27 cellular contexts compared by ENCODE assay signal in genomic region chr6:134010400-134010799, GRCh38. TPM values are rescaled to one million over a fixed set of nuclear protein-coding genes. Genes with fewer than 3 reads are reported as not detected.
DNase-seq lines count a peak whose midpoint lies in the region; ATAC-seq, FAIRE-seq and TF ChIP-seq lines count a peak whose summit lies in the region.
"Had no signal": no experiment of that assay in that cellular context is flagged by ENCODE, and none has a peak within 500 bp of the region (broad histone marks: within the 10 kb centered on the region; RNA-seq: fewer than 3 reads in every experiment).

No MANE protein-coding gene starts in this region.

- peak overlapping the region in 1 of 2 donors; percentile 19 for H3K27ac Mint-ChIP-seq in stimulated activated naive CD8-positive, alpha-beta T cell treated with anti-CD3 and anti-CD28 coated beads, Interleukin-15, amount 100 ng/mL, for 72 hours
- no peak overlapping the region for H3K27ac Mint-ChIP-seq in activated T-helper 17 cell treated with anti-CD3 and anti-CD28 coated beads, Interleukin-2, amount 50 U/mL, for 72 hours
- H3K27ac Mint-ChIP-seq: CD4-positive, alpha-beta T cell; CD8-positive, alpha-beta memory T cell; GM23338; H9 had no signal

- H3K27me3 Mint-ChIP-seq in stimulated activated naive CD8-positive, alpha-beta T cell treated with anti-CD3 and anti-CD28 coated beads, Interleukin-15, amount 100 ng/mL, for 72 hours, result peaks cover 22% of the 10 kb centered on the region
- peaks cover 17% of the 10 kb centered on the region for H3K27me3 Mint-ChIP-seq in activated T-helper 17 cell treated with anti-CD3 and anti-CD28 coated beads, Interleukin-2, amount 50 U/mL, for 72 hours

- FAIRE-seq in urothelium cell line (lab: Jason Lieb, UNC), result peak; percentile 9
- FAIRE-seq: A549, D721Med, GM12891, GM18507 had no signal

- H3K4me3 ChIP-seq in epithelial cell of esophagus (ENCODE audit: low read length), result no peak overlapping the region
- no peak overlapping the region for H3K4me3 ChIP-seq in mucosa of descending colon
- H3K4me3 ChIP-seq: A549; BLaER1 treated with 17β-estradiol and CSF1 and Interleukin-3, amounts not matched to agents 10 nM and 100 nM; GM23338 had no signal

- H3K4me1 ChIP-seq in mucosa of descending colon (ENCODE audit: low read depth), result peaks cover 13% of the 10 kb centered on the region
- H3K4me1 ChIP-seq: A549; BE2C; BLaER1 treated with 17β-estradiol and CSF1 and Interleukin-3, amounts not matched to agents 10 nM and 100 nM had no signal

- H3K36me3 ChIP-seq in mucosa of descending colon (ENCODE audit: low read depth), result no peaks in the 10 kb centered on the region
- H3K36me3 ChIP-seq: BE2C; BLaER1 treated with 17β-estradiol and CSF1 and Interleukin-3, amounts not matched to agents 10 nM and 100 nM had no signal

- peak; percentile 40 for ATAC-seq in stimulated activated naive CD8-positive, alpha-beta T cell treated with anti-CD3 and anti-CD28 coated beads, Interleukin-15, amount 100 ng/mL, for 72 hours
- ATAC-seq in stimulated activated naive CD8-positive, alpha-beta T cell treated with anti-CD3 and anti-CD28 coated beads, Interleukin-15, Interleukin-2, amounts not matched to agents 100 U/mL and 50 U/mL, for 24 hours, result no peak
- peak; percentile 12 for ATAC-seq in activated T-helper 17 cell treated with anti-CD3 and anti-CD28 coated beads, Interleukin-2, amount 50 U/mL, for 72 hours (replicated peaks)
- ATAC-seq in mucosa of descending colon, result no peak
- ATAC-seq: A549, GM23338, HCT116 had no signal

- no peak for DNase-seq in stimulated activated naive CD8-positive, alpha-beta T cell treated with anti-CD3 and anti-CD28 coated beads, Interleukin-15, amount 100 ng/mL, for 72 hours
- DNase-seq in stimulated activated naive CD8-positive, alpha-beta T cell treated with anti-CD3 and anti-CD28 coated beads, Interleukin-15, Interleukin-2, amounts not matched to agents 100 U/mL and 50 U/mL, for 24 hours, result no peak
- peak; percentile 19 for DNase-seq in epithelial cell of esophagus (ENCODE audit: low read depth)
- no peak for DNase-seq in urothelium cell line (ENCODE audit: low spot score)
- no peak for DNase-seq in mucosa of descending colon
- no peak for DNase-seq in NCI-H187 treated with DMSO at 0.1 percent for 48 hours (lab: John Stamatoyannopoulos, UW)
- DNase-seq in DMS153 (lab: John Stamatoyannopoulos, UW), result no peak
- DNase-seq: 8988T; ACHN; AML-193; BE2C; CD4-positive, alpha-beta T cell; CD8-positive, alpha-beta memory T cell; DMS 273 treated with DMSO at 0.1 percent for 48 hours; DMS53; DMS79 treated with DMSO at 0.1 percent for 48 hours; GF-D8; H9 had no signal

- TF ChIP-seq CTCF in epithelial cell of esophagus (IDR thresholded peaks at IDR 0.05; ENCODE audit: insufficient read depth, low read depth, low read length, missing control alignments) (no peak), mucosa of descending colon (IDR thresholded peaks at IDR 0.05) (no peak)

- H3K9me3 ChIP-seq in mucosa of descending colon, result no peaks in the 10 kb centered on the region
- H3K9me3 ChIP-seq: A549, BE2C had no signal

- H3K4me3 Mint-ChIP-seq in stimulated activated naive CD8-positive, alpha-beta T cell treated with anti-CD3 and anti-CD28 coated beads, Interleukin-15, amount 100 ng/mL, for 72 hours, result no peak overlapping the region
- no peak overlapping the region for H3K4me3 Mint-ChIP-seq in activated T-helper 17 cell treated with anti-CD3 and anti-CD28 coated beads, Interleukin-2, amount 50 U/mL, for 72 hours
- H3K4me3 Mint-ChIP-seq: CD14-positive monocyte; CD4-positive, alpha-beta T cell; CD8-positive, alpha-beta memory T cell; GM23338; H9 had no signal

- peaks cover 15% of the 10 kb centered on the region for H3K4me1 Mint-ChIP-seq in stimulated activated naive CD8-positive, alpha-beta T cell treated with anti-CD3 and anti-CD28 coated beads, Interleukin-15, amount 100 ng/mL, for 72 hours
- H3K4me1 Mint-ChIP-seq in activated T-helper 17 cell treated with anti-CD3 and anti-CD28 coated beads, Interleukin-2, amount 50 U/mL, for 72 hours, result no peaks in the 10 kb centered on the region
- H3K4me1 Mint-ChIP-seq: CD14-positive monocyte; CD8-positive, alpha-beta memory T cell had no signal

- no peaks in the 10 kb centered on the region for H3K36me3 Mint-ChIP-seq in activated T-helper 17 cell treated with anti-CD3 and anti-CD28 coated beads, Interleukin-2, amount 50 U/mL, for 72 hours (ENCODE audit: low read depth)
- H3K36me3 Mint-ChIP-seq: CD8-positive, alpha-beta memory T cell had no signal

- H3K9me3 Mint-ChIP-seq in stimulated activated naive CD8-positive, alpha-beta T cell treated with anti-CD3 and anti-CD28 coated beads, Interleukin-15, amount 100 ng/mL, for 72 hours, result no peaks in the 10 kb centered on the region
- H3K9me3 Mint-ChIP-seq in activated T-helper 17 cell treated with anti-CD3 and anti-CD28 coated beads, Interleukin-2, amount 50 U/mL, for 72 hours, result no peaks in the 10 kb centered on the region
- H3K9me3 Mint-ChIP-seq: CD4-positive, alpha-beta T cell; GM23338; H9 had no signal

- intact Hi-C loops in mucosa of descending colon (cut with DNase I, micrococcal nuclease), result no loop called here

RNA-seq across cellular contexts. Expression of gene SLC2A12, which starts 42.0 kb away (rescaled TPM):
- under 1 TPM; 0.13 to 0.37 TPM for total RNA-seq in activated T-helper 17 cell treated with anti-CD3 and anti-CD28 coated beads, Interleukin-2, amount 50 U/mL, for 72 hours
- 1 to 10 TPM in 2 of 3 donors, under 1 TPM in 1; 0.46 to 2.0 (median 1.0) TPM for total RNA-seq in mucosa of descending colon
- total RNA-seq: CD4-positive, alpha-beta T cell; CD8-positive, alpha-beta memory T cell had no signal

RNA-seq across cellular contexts. Expression of gene TBPL1, which starts 57.4 kb away (rescaled TPM):
- total RNA-seq in activated T-helper 17 cell treated with anti-CD3 and anti-CD28 coated beads, Interleukin-2, amount 50 U/mL, for 72 hours, result 10 to 100 TPM; 14.7 to 25.8 TPM
- total RNA-seq in mucosa of descending colon, result 10 to 100 TPM; 16.6 to 25.4 (median 23.3) TPM

Comparison
In these comparisons a context has a peak if more than half of its experiments do, and no peak if none do; other contexts are left out.
1. ATAC-seq: peak in stimulated activated naive CD8-positive, alpha-beta T cell treated with anti-CD3 and anti-CD28 coated beads, Interleukin-15, amount 100 ng/mL, for 72 hours (single experiment) and activated T-helper 17 cell treated with anti-CD3 and anti-CD28 coated beads, Interleukin-2, amount 50 U/mL, for 72 hours (single experiment); none in stimulated activated naive CD8-positive, alpha-beta T cell treated with anti-CD3 and anti-CD28 coated beads, Interleukin-15, Interleukin-2, amounts not matched to agents 100 U/mL and 50 U/mL, for 24 hours (single experiment) and mucosa of descending colon (single experiment).